Comparison of ENCODE assay signal across 28 cellular contexts in the genomic region with DNA sequence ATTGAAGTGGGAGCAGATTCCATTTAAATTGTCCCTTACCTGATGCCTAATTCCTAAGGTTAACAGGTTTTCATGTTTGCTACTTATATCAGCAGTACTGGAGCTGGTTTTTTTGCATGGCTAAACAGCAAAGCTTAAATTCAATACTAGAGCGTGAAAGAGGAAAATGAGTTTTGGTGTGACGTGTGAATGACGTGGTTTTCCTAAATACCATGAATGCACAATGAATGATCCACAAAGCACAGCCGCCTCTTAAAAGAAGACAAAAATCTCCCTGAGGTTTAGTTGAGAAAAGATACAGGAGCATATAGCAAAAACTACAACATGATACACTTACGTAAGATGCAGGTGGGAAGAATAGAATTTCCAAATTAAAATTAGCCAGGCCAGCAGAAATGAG.
"Had no signal": no experiment of that assay in that cellular context is flagged by ENCODE, and none has a peak within 500 bp of the region (broad histone marks: within the 10 kb centered on the region; RNA-seq: fewer than 3 reads in every experiment).

No MANE protein-coding gene starts in this region.

- H3K9me3 ChIP-seq: stomach, suprapubic skin, testis, thoracic aorta, thyroid gland, tibial artery, tibial nerve, transverse colon, upper lobe of left lung, upper lobe of right lung, uterus, vagina had no signal

- ATAC-seq: stimulated activated effector memory CD8-positive, alpha-beta T cell treated with anti-CD3 and anti-CD28 coated beads, Interleukin-12 subunit alpha, Interleukin-12 subunit beta, amount 100 ng/mL, for 72 hours; stimulated activated memory B cell treated with anti-CD40 and anti-IgM and Interleukin-4, amounts not matched to agents 10 μg/mL and 1 μg/mL and 100 μg/mL, for 72 hours; stimulated activated naive B cell treated with anti-CD40 and anti-IgM and Interleukin-4, amounts not matched to agents 10 μg/mL and 1 μg/mL and 100 μg/mL, for 72 hours; stimulated activated naive CD8-positive, alpha-beta T cell treated with anti-CD3 and anti-CD28 coated beads, Interleukin-15, amount 100 ng/mL, for 72 hours; stimulated activated naive CD8-positive, alpha-beta T cell treated with anti-CD3 and anti-CD28 coated beads, Interleukin-15, Interleukin-2, amounts not matched to agents 100 U/mL and 50 U/mL, for 24 hours; upper lobe of right lung had no signal

- H3K27me3 Mint-ChIP-seq: stimulated activated memory B cell treated with anti-CD40 and anti-IgM and Interleukin-4, amounts not matched to agents 10 μg/mL and 1 μg/mL and 100 μg/mL, for 72 hours; stimulated activated naive B cell treated with anti-CD40 and anti-IgM and Interleukin-4, amounts not matched to agents 10 μg/mL and 1 μg/mL and 100 μg/mL, for 72 hours; stimulated activated naive CD8-positive, alpha-beta T cell treated with anti-CD3 and anti-CD28 coated beads, Interleukin-15, amount 100 ng/mL, for 72 hours; stimulated activated naive CD8-positive, alpha-beta T cell treated with anti-CD3 and anti-CD28 coated beads, Interleukin-15, Interleukin-2, amounts not matched to agents 100 ng/mL and 50 ng/mL, for 24 hours; type B pancreatic cell had no signal

- FAIRE-seq: urothelium cell line had no signal

- H3K27ac ChIP-seq: stomach, suprapubic skin, testis, thoracic aorta, thyroid gland, tibial artery, tibial nerve, transverse colon, upper lobe of left lung, upper lobe of right lung, uterus, vagina had no signal

- DNase-seq: stimulated activated CD4-positive, alpha-beta T cell treated with anti-CD3 and anti-CD28 coated beads, Interleukin-2, amount 100 ng/mL, for 48 hours; stimulated activated CD4-positive, alpha-beta T cell treated with anti-CD3 and anti-CD28 coated beads, Interleukin-4, amount 100 ng/mL, for 1 hour; stimulated activated CD4-positive, alpha-beta T cell treated with anti-CD3 and anti-CD28 coated beads, Interleukin-4, amount 100 ng/mL, for 24 hours; stimulated activated CD4-positive, alpha-beta T cell treated with anti-CD3 and anti-CD28 coated beads, Interleukin-4, amount 100 ng/mL, for 4 hours; stimulated activated CD8-positive, alpha-beta memory T cell treated with anti-CD3 and anti-CD28 coated beads, Interleukin-4, amount 100 ng/mL, for 48 hours; stimulated activated naive B cell treated with anti-CD40 and anti-IgM and Interleukin-4, amounts not matched to agents 10 μg/mL and 1 μg/mL and 100 μg/mL, for 72 hours; stimulated activated naive CD4-positive, alpha-beta T cell; stimulated activated naive CD4-positive, alpha-beta T cell treated with Interleukin-2 at 50 U/mL for 16 hours; stimulated activated naive CD8-positive, alpha-beta T cell treated with anti-CD3 and anti-CD28 coated beads, Interleukin-15, amount 100 ng/mL, for 72 hours; stimulated activated naive CD8-positive, alpha-beta T cell treated with anti-CD3 and anti-CD28 coated beads, Interleukin-15, Interleukin-2, amounts not matched to agents 100 U/mL and 50 U/mL, for 24 hours; stomach; substantia nigra; testis; thyroid gland; tibial artery; transverse colon; upper lobe of left lung; upper lobe of right lung; uterus had no signal

- H3K36me3 ChIP-seq: stomach, suprapubic skin, thoracic aorta, thyroid gland, tibial artery, tibial nerve, transverse colon, upper lobe of left lung, upper lobe of right lung, uterus, vagina had no signal

- H3K4me1 ChIP-seq: stomach, suprapubic skin, testis, thyroid gland, tibial artery, transverse colon, upper lobe of left lung, upper lobe of right lung, uterus, vagina had no signal

- H3K4me3 Mint-ChIP-seq: stimulated activated effector memory CD8-positive, alpha-beta T cell treated with anti-CD3 and anti-CD28 coated beads, Interleukin-12 subunit alpha, Interleukin-12 subunit beta, amount 100 ng/mL, for 72 hours; stimulated activated memory B cell treated with anti-CD40 and anti-IgM and Interleukin-4, amounts not matched to agents 10 μg/mL and 1 μg/mL and 100 μg/mL, for 72 hours; stimulated activated naive B cell treated with anti-CD40 and anti-IgM and Interleukin-4, amounts not matched to agents 10 μg/mL and 1 μg/mL and 100 μg/mL, for 72 hours; stimulated activated naive CD8-positive, alpha-beta T cell treated with anti-CD3 and anti-CD28 coated beads, Interleukin-15, amount 100 ng/mL, for 72 hours; stimulated activated naive CD8-positive, alpha-beta T cell treated with anti-CD3 and anti-CD28 coated beads, Interleukin-15, Interleukin-2, amounts not matched to agents 100 ng/mL and 50 ng/mL, for 24 hours; type B pancreatic cell had no signal

- H3K9me3 Mint-ChIP-seq: stimulated activated memory B cell treated with anti-CD40 and anti-IgM and Interleukin-4, amounts not matched to agents 10 μg/mL and 1 μg/mL and 100 μg/mL, for 72 hours; stimulated activated naive CD8-positive, alpha-beta T cell treated with anti-CD3 and anti-CD28 coated beads, Interleukin-15, Interleukin-2, amounts not matched to agents 100 ng/mL and 50 ng/mL, for 24 hours; type B pancreatic cell had no signal

- H3K4me3 ChIP-seq: stomach, suprapubic skin, testis, thoracic aorta, thyroid gland, tibial artery, tibial nerve, transverse colon, upper lobe of left lung, upper lobe of right lung, uterus, vagina had no signal

- H3K27me3 ChIP-seq: stomach, suprapubic skin, testis, thyroid gland, tibial artery, tibial nerve, transverse colon, upper lobe of left lung, upper lobe of right lung, uterus, vagina had no signal

- H3K27ac Mint-ChIP-seq: stimulated activated effector memory CD8-positive, alpha-beta T cell treated with anti-CD3 and anti-CD28 coated beads, Interleukin-12 subunit alpha, Interleukin-12 subunit beta, amount 100 ng/mL, for 72 hours; stimulated activated memory B cell treated with anti-CD40 and anti-IgM and Interleukin-4, amounts not matched to agents 10 μg/mL and 1 μg/mL and 100 μg/mL, for 72 hours; stimulated activated naive B cell treated with anti-CD40 and anti-IgM and Interleukin-4, amounts not matched to agents 10 μg/mL and 1 μg/mL and 100 μg/mL, for 72 hours; stimulated activated naive CD8-positive, alpha-beta T cell treated with anti-CD3 and anti-CD28 coated beads, Interleukin-15, amount 100 ng/mL, for 72 hours; stimulated activated naive CD8-positive, alpha-beta T cell treated with anti-CD3 and anti-CD28 coated beads, Interleukin-15, Interleukin-2, amounts not matched to agents 100 ng/mL and 50 ng/mL, for 24 hours; type B pancreatic cell had no signal

- H3K4me1 Mint-ChIP-seq: stimulated activated effector memory CD8-positive, alpha-beta T cell treated with anti-CD3 and anti-CD28 coated beads, Interleukin-12 subunit alpha, Interleukin-12 subunit beta, amount 100 ng/mL, for 72 hours; stimulated activated memory B cell treated with anti-CD40 and anti-IgM and Interleukin-4, amounts not matched to agents 10 μg/mL and 1 μg/mL and 100 μg/mL, for 72 hours; stimulated activated naive B cell treated with anti-CD40 and anti-IgM and Interleukin-4, amounts not matched to agents 10 μg/mL and 1 μg/mL and 100 μg/mL, for 72 hours; stimulated activated naive CD8-positive, alpha-beta T cell treated with anti-CD3 and anti-CD28 coated beads, Interleukin-15, amount 100 ng/mL, for 72 hours had no signal

- H3K36me3 Mint-ChIP-seq: stimulated activated effector memory CD8-positive, alpha-beta T cell treated with anti-CD3 and anti-CD28 coated beads, Interleukin-12 subunit alpha, Interleukin-12 subunit beta, amount 100 ng/mL, for 72 hours; stimulated activated memory B cell treated with anti-CD40 and anti-IgM and Interleukin-4, amounts not matched to agents 10 μg/mL and 1 μg/mL and 100 μg/mL, for 72 hours; stimulated activated naive B cell treated with anti-CD40 and anti-IgM and Interleukin-4, amounts not matched to agents 10 μg/mL and 1 μg/mL and 100 μg/mL, for 72 hours had no signal
